Comparison of ENCODE assay signal across 28 cellular contexts in the genomic region with DNA sequence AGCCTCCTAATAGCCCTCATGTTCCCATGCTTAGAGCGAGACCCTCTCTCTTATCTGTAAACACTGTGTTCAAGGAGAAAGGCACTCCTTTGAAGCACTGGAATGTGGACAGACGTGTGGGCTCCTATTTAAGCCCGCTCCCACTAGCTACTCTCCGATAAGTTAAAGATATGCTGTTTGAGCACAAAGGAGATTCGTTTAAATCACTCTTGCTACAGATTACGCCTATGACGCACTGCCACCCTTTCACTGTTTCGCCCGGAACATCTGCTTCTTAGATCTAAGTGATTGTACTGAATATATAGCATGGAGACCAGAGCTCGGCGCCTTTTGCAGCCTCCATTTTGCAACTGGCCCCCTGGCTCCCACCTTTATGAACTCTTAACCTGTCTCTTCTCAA. TPM values are rescaled to one million over a fixed set of nuclear protein-coding genes. Genes with fewer than 3 reads are reported as not detected.
DNase-seq lines count a peak whose midpoint lies in the region; ATAC-seq, FAIRE-seq and TF ChIP-seq lines count a peak whose summit lies in the region.
"Had no signal": no experiment of that assay in that cellular context is flagged by ENCODE, and none has a peak within 500 bp of the region (broad histone marks: within the 10 kb centered on the region; RNA-seq: fewer than 3 reads in every experiment).

No MANE protein-coding gene starts in this region.

- H3K36me3 ChIP-seq in Caco-2 (ENCODE audit: control insufficient read depth, insufficient read depth, low read length) (no peaks in the 10 kb centered on the region), mesendoderm (ENCODE audit: control insufficient read depth, insufficient read depth, low read length) (no peaks in the 10 kb centered on the region), WERI-Rb-1 (no peaks in the 10 kb centered on the region)

- no peak for ATAC-seq in GM21723 (IDR thresholded peaks at IDR 0.05; ENCODE audit: unreplicated experiment)
- ATAC-seq: HCT116 had no signal

- H3K4me2 ChIP-seq in mesendoderm (ENCODE audit: low read length), result no peak overlapping the region
- H3K4me2 ChIP-seq: BLaER1 had no signal

- no peak overlapping the region for H3K9ac ChIP-seq in mesendoderm (ENCODE audit: low read length)
- H3K9ac ChIP-seq: BLaER1 had no signal

- H3K4me3 ChIP-seq in Caco-2 (ENCODE audit: low read depth, low read length) (no peak overlapping the region), fibroblast of villous mesenchyme (ENCODE audit: low read depth, low read length) (no peak overlapping the region), mesendoderm (ENCODE audit: low read length) (no peak overlapping the region), coronary artery (no peak overlapping the region), WERI-Rb-1 (ENCODE audit: low read depth, low read length) (no peak overlapping the region)
- H3K4me3 ChIP-seq: BLaER1 had no signal

- H4K8ac ChIP-seq in mesendoderm (ENCODE audit: low read depth, low read length), result no peak overlapping the region

- H3K4me1 ChIP-seq in Caco-2 (peaks cover 23% of the 10 kb centered on the region), mesendoderm (ENCODE audit: control insufficient read depth, low read depth, low read length) (no peaks in the 10 kb centered on the region)

- H3K9me3 Mint-ChIP-seq in Caco-2 (ENCODE audit: unreplicated experiment), result peaks cover 8% of the 10 kb centered on the region
- H3K9me3 Mint-ChIP-seq in progenitor cell of endocrine pancreas (ENCODE audit: low read depth), result peaks cover 8% of the 10 kb centered on the region
- H3K9me3 Mint-ChIP-seq: HFFc6 had no signal

- H3K4me1 Mint-ChIP-seq in Caco-2 (ENCODE audit: low read depth, unreplicated experiment) (peaks cover 13% of the 10 kb centered on the region), progenitor cell of endocrine pancreas (ENCODE audit: low read depth) (peaks cover 24% of the 10 kb centered on the region)
- H3K4me1 Mint-ChIP-seq: CD4-positive, alpha-beta memory T cell had no signal

- H3K27me3 Mint-ChIP-seq in Caco-2 (ENCODE audit: insufficient read depth, unreplicated experiment) (no peaks in the 10 kb centered on the region), progenitor cell of endocrine pancreas (peaks cover 3% of the 10 kb centered on the region)

- DNase-seq in Caco-2, result peak; percentile 31 to 54
- peak; percentile 1 for DNase-seq in fibroblast of villous mesenchyme (ENCODE audit: low read depth)
- DNase-seq in mesendoderm, result peak; percentile 8
- DNase-seq in progenitor cell of endocrine pancreas (ENCODE audit: low spot score, unreplicated experiment), result no peak
- DNase-seq in coronary artery (ENCODE audit: low spot score), result no peak
- DNase-seq in D721Med (ENCODE audit: insufficient read length, low spot score), result no peak
- DNase-seq in WERI-Rb-1, result no peak
- DNase-seq: 8988T; Calu3; CD4-positive, alpha-beta memory T cell; DMS 273 treated with DMSO at 0.1 percent for 48 hours; DMS53; DND-41; EL; GOT3; H7; HFFc6 had no signal

- no peak overlapping the region for H2BK5ac ChIP-seq in mesendoderm (ENCODE audit: low read length)

- no peak overlapping the region for H3K4ac ChIP-seq in mesendoderm (ENCODE audit: low read depth, low read length)

- H3K27ac Mint-ChIP-seq in Caco-2 (ENCODE audit: unreplicated experiment) (peak overlapping the region; percentile 87), progenitor cell of endocrine pancreas (peak overlapping the region; percentile 87)
- H3K27ac Mint-ChIP-seq: CD14-positive monocyte; CD4-positive, alpha-beta memory T cell; HFFc6 had no signal

- H3K27me3 ChIP-seq in Caco-2 (replicated peaks; ENCODE audit: control insufficient read depth, insufficient read depth, low read length), result no peaks in the 10 kb centered on the region
- no peaks in the 10 kb centered on the region for H3K27me3 ChIP-seq in mesendoderm (ENCODE audit: insufficient read depth, low read length, poor library complexity)
- H3K27me3 ChIP-seq in WERI-Rb-1 (ENCODE audit: insufficient read depth, low read depth, severe bottlenecking), result no peaks in the 10 kb centered on the region
- H3K27me3 ChIP-seq: BLaER1 had no signal

- no peak overlapping the region for H3K56ac ChIP-seq in mesendoderm (ENCODE audit: low read length)

- H3K36me3 Mint-ChIP-seq in Caco-2 (ENCODE audit: insufficient read depth, unreplicated experiment) (no peaks in the 10 kb centered on the region), progenitor cell of endocrine pancreas (ENCODE audit: insufficient read depth) (no peaks in the 10 kb centered on the region)
- H3K36me3 Mint-ChIP-seq: CD14-positive monocyte; CD4-positive, alpha-beta memory T cell had no signal

- no peak overlapping the region for H2BK15ac ChIP-seq in mesendoderm (replicated peaks; ENCODE audit: low read depth)

- no peak overlapping the region for H2BK120ac ChIP-seq in mesendoderm (ENCODE audit: low read depth, low read length)

- H3K79me1 ChIP-seq in mesendoderm (ENCODE audit: low read length), result no peaks in the 10 kb centered on the region

- CTCF ChIA-PET in Caco-2 (lab: Charles Lee), result no interaction called here

- intact Hi-C loops in Caco-2 (cut with micrococcal nuclease; ENCODE audit: unreplicated experiment), result no loop called here

- peak overlapping the region; percentile 36 for H3K4me3 Mint-ChIP-seq in Caco-2 (ENCODE audit: unreplicated experiment)
- H3K4me3 Mint-ChIP-seq in progenitor cell of endocrine pancreas (ENCODE audit: low read depth), result no peak overlapping the region
- H3K4me3 Mint-ChIP-seq: CD14-positive monocyte; CD4-positive, alpha-beta memory T cell; HFFc6 had no signal

- H3K18ac ChIP-seq in mesendoderm (ENCODE audit: low read length), result no peak overlapping the region

- TF ChIP-seq CTCF in Caco-2 (IDR thresholded peaks at IDR 0.05; ENCODE audit: insufficient read depth in 1 of 2, low read depth in 1 of 2, low read length in 1 of 2, severe bottlenecking in 1 of 2, unreplicated experiment in 1 of 2) (no peak), fibroblast of villous mesenchyme (IDR thresholded peaks at IDR 0.05; ENCODE audit: insufficient read depth, low read depth, low read length) (no peak), progenitor cell of endocrine pancreas (IDR thresholded peaks at IDR 0.05; ENCODE audit: unreplicated experiment) (no peak), coronary artery (IDR thresholded peaks at IDR 0.05) (no peak), D721Med (IDR thresholded peaks at IDR 0.05; ENCODE audit: insufficient read depth, missing control alignments) (no peak), WERI-Rb-1 (IDR thresholded peaks at IDR 0.05; ENCODE audit: low read depth, low read length) (no peak)

- H4K5ac ChIP-seq in mesendoderm (ENCODE audit: low read length), result no peak overlapping the region

- no TSS peak for BruUV-seq in Caco-2 (replicated peaks; lab: Mats Ljungman, UMichigan)

- H3K79me2 ChIP-seq in mesendoderm (ENCODE audit: control insufficient read depth, insufficient read depth, low read length), result no peaks in the 10 kb centered on the region

- POLR2A ChIA-PET in Caco-2 (lab: Charles Lee), result no interaction called here

- FAIRE-seq in D721Med (lab: Jason Lieb, UNC), result no peak
- FAIRE-seq: G401.6, GM12891, GM19239 had no signal

- no peak overlapping the region for H3K27ac ChIP-seq in mesendoderm (ENCODE audit: low read depth, low read length)
- no peak overlapping the region for H3K27ac ChIP-seq in coronary artery
- H3K27ac ChIP-seq in WERI-Rb-1, result no peak overlapping the region
- H3K27ac ChIP-seq: BLaER1, HL-60 had no signal

- no peak overlapping the region for H3K23ac ChIP-seq in mesendoderm (ENCODE audit: low read length)

- no CpG with 5 or more reads among the region's 11 CpGs for WGBS in mesendoderm (ENCODE audit: extremely low coverage, insufficient coverage, low lambda C conversion rate)

- H2AK5ac ChIP-seq in mesendoderm (ENCODE audit: low read length), result no peak overlapping the region

- H3K9me3 ChIP-seq in Caco-2 (no peaks in the 10 kb centered on the region), WERI-Rb-1 (ENCODE audit: severe bottlenecking) (no peaks in the 10 kb centered on the region)

RNA-seq across cellular contexts. Expression of a gene that starts 57.8 kb away (rescaled TPM):
- not detected in 2 replicates for total RNA-seq in Caco-2 (2022)
- total RNA-seq in fibroblast of villous mesenchyme, result not detected in 2 replicates
- 0.07 TPM for polyA plus RNA-seq in mesendoderm (2013, experiment 1 of 2)
- 0.04 TPM for polyA plus RNA-seq in mesendoderm (2013, experiment 2 of 2)
- not detected in 2 replicates for total RNA-seq in progenitor cell of endocrine pancreas
- total RNA-seq: A673; CD4-positive, alpha-beta memory T cell; H7; HFFc6; HT1080 had no signal
- polyA plus RNA-seq: AG04450; CD4-positive, alpha-beta memory T cell had no signal

Comparison
In these comparisons a context has a peak if more than half of its experiments do, and no peak if none do; other contexts are left out.
1. DNase-seq: peak in Caco-2 (2 of 2), fibroblast of villous mesenchyme (single experiment) and mesendoderm (single experiment); none in progenitor cell of endocrine pancreas (single experiment), coronary artery (single experiment), D721Med (single experiment) and WERI-Rb-1 (single experiment).